In the genomic region with DNA sequence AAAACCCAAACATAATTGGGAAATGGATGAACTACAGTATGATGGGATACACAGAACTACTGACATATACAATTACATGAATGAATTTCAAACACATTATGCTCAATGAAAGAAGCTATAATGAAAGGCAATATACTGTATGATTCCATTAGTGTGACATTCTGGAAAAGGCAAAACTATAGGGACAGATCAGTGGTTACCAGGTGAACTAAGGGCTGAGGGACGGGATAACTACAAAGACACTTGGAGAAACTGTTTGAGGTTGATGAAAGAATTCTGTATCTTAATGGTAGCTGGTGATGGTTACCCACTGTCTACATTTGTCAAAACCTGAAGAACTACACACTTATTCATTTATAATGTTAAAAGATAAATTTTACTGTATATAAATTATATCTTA, we compare ENCODE assay signal across 15 cellular contexts. TPM values are rescaled to one million over a fixed set of nuclear protein-coding genes. Genes with fewer than 3 reads are reported as not detected.
DNase-seq lines count a peak whose midpoint lies in the region; ATAC-seq and TF ChIP-seq lines count a peak whose summit lies in the region.
"Had no signal": no experiment of that assay in that cellular context is flagged by ENCODE, and none has a peak within 500 bp of the region (broad histone marks: within the 10 kb centered on the region; RNA-seq: fewer than 3 reads in every experiment).

No MANE protein-coding gene starts in this region.

- intact Hi-C loops in activated naive CD4-positive, alpha-beta T cell treated with anti-CD3 and anti-CD28 coated beads for 36 hours (cut with micrococcal nuclease), result no loop called here
- intact Hi-C loops in OCI-LY7 (cut with micrococcal nuclease; ENCODE audit: unreplicated experiment), result no loop called here

- H3K4me1 ChIP-seq in OCI-LY7 (ENCODE audit: insufficient read depth, low read length, poor library complexity, severe bottlenecking) (peaks cover 10% of the 10 kb centered on the region), GM23338 (ENCODE audit: insufficient read depth) (no peaks in the 10 kb centered on the region)
- H3K4me1 ChIP-seq: uterus had no signal

- H3K4me3 ChIP-seq in OCI-LY7 (ENCODE audit: low read depth, low read length, poor library complexity, severe bottlenecking), result no peak overlapping the region
- H3K4me3 ChIP-seq in GM23338, result no peak overlapping the region
- H3K4me3 ChIP-seq: spleen, uterus had no signal

- H4K20me1 ChIP-seq in OCI-LY7 (ENCODE audit: insufficient read depth, low read length) (peaks cover 9% of the 10 kb centered on the region), GM23338 (replicated peaks; ENCODE audit: insufficient read depth) (peaks cover 13% of the 10 kb centered on the region; the same call in 1 of the 2 replicates)

- no peak overlapping the region for H3K27ac ChIP-seq in OCI-LY7 (ENCODE audit: low read depth, low read length, poor library complexity, severe bottlenecking)
- H3K27ac ChIP-seq in GM23338 (ENCODE audit: low read depth), result no peak overlapping the region
- H3K27ac ChIP-seq: spleen, uterus had no signal

- H3K4me2 ChIP-seq in OCI-LY7 (ENCODE audit: low read length) (0 out of 2 replicates have a peak overlapping the region, but pooled peaks have one; percentile 4), GM23338 (no peak overlapping the region)

- peaks cover 30% of the 10 kb centered on the region for H3K9me3 ChIP-seq in OCI-LY7 (ENCODE audit: low read length)
- H3K9me3 ChIP-seq: uterus had no signal

- H3K4me1 Mint-ChIP-seq in activated naive CD4-positive, alpha-beta T cell treated with anti-CD3 and anti-CD28 coated beads for 36 hours (ENCODE audit: low read depth), result peaks cover 45% of the 10 kb centered on the region
- H3K4me1 Mint-ChIP-seq in brain (peaks cover 43% of the 10 kb centered on the region), GM23338 (no peaks in the 10 kb centered on the region)
- peaks cover 33% of the 10 kb centered on the region for H3K4me1 Mint-ChIP-seq in stimulated activated effector memory CD8-positive, alpha-beta T cell treated with anti-CD3 and anti-CD28 coated beads, Interleukin-12 subunit alpha, Interleukin-12 subunit beta, amount 100 ng/mL, for 72 hours

- peaks cover 88% of the 10 kb centered on the region for H3K79me2 ChIP-seq in OCI-LY7 (ENCODE audit: insufficient read depth, low read depth, low read length)
- peaks cover 98% of the 10 kb centered on the region for H3K79me2 ChIP-seq in GM23338 (replicated peaks; ENCODE audit: insufficient read depth)

- no peaks in the 10 kb centered on the region for H3K27me3 Mint-ChIP-seq in activated naive CD4-positive, alpha-beta T cell treated with anti-CD3 and anti-CD28 coated beads for 36 hours (ENCODE audit: low read depth)
- H3K27me3 Mint-ChIP-seq in brain (no peaks in the 10 kb centered on the region), GM23338 (ENCODE audit: insufficient read depth, low read depth, poor library complexity) (no peaks in the 10 kb centered on the region)

- H2AFZ ChIP-seq in OCI-LY7 (ENCODE audit: low read length) (no peak overlapping the region), GM23338 (no peak overlapping the region)

- BruUV-seq in OCI-LY7 (replicated peaks; lab: Mats Ljungman, UMichigan), result no TSS peak

- H3F3A ChIP-seq in GM23338 (replicated peaks; ENCODE audit: low read depth), result no peaks in the 10 kb centered on the region

- H3K9me2 ChIP-seq in OCI-LY7 (ENCODE audit: insufficient read depth, low read length) (no peaks in the 10 kb centered on the region), GM23338 (ENCODE audit: insufficient read depth) (no peaks in the 10 kb centered on the region)

- TF ChIP-seq CTCF in OCI-LY7 (conservative IDR thresholded peaks at IDR 0.05; ENCODE audit: low read length) (no peak), brain (conservative IDR thresholded peaks at IDR 0.05) (no peak), GM23338 (conservative IDR thresholded peaks at IDR 0.05; ENCODE audit: low read depth in 2 of 2) (no peak)

- no peak overlapping the region for H3K27ac Mint-ChIP-seq in activated naive CD4-positive, alpha-beta T cell treated with anti-CD3 and anti-CD28 coated beads for 36 hours
- no peak overlapping the region for H3K27ac Mint-ChIP-seq in brain
- no peak overlapping the region for H3K27ac Mint-ChIP-seq in stimulated activated effector memory CD8-positive, alpha-beta T cell treated with anti-CD3 and anti-CD28 coated beads, Interleukin-12 subunit alpha, Interleukin-12 subunit beta, amount 100 ng/mL, for 72 hours
- no peak overlapping the region for H3K27ac Mint-ChIP-seq in GM23338

- H3K4me3 Mint-ChIP-seq in activated naive CD4-positive, alpha-beta T cell treated with anti-CD3 and anti-CD28 coated beads for 36 hours, result peak overlapping the region; percentile 43
- H3K4me3 Mint-ChIP-seq in brain, result peak overlapping the region in 3 of 5 experiments; percentile 24 to 65 (median 28)
- H3K4me3 Mint-ChIP-seq in stimulated activated effector memory CD8-positive, alpha-beta T cell treated with anti-CD3 and anti-CD28 coated beads, Interleukin-12 subunit alpha, Interleukin-12 subunit beta, amount 100 ng/mL, for 72 hours, result peak overlapping the region; percentile 31
- no peak overlapping the region for H3K4me3 Mint-ChIP-seq in GM23338

- no peaks in the 10 kb centered on the region for H3K27me3 ChIP-seq in GM23338 (ENCODE audit: insufficient read depth)
- H3K27me3 ChIP-seq: spleen, uterus had no signal

- CTCF ChIA-PET in activated naive CD4-positive, alpha-beta T cell treated with anti-CD3 and anti-CD28 coated beads for 36 hours (lab: Charles Lee), result interaction anchor here (1.3 kb wide), 1 partner anchor 91 kb away, joined by 6 read pairs; no protein-coding TSS in a partner anchor
- CTCF ChIA-PET in OCI-LY7 (lab: Charles Lee; ENCODE audit: unreplicated experiment), result no interaction called here

- peaks cover 29% of the 10 kb centered on the region for H3K36me3 Mint-ChIP-seq in activated naive CD4-positive, alpha-beta T cell treated with anti-CD3 and anti-CD28 coated beads for 36 hours (ENCODE audit: low read depth)
- H3K36me3 Mint-ChIP-seq in brain, result peaks cover 37% of the 10 kb centered on the region
- H3K36me3 Mint-ChIP-seq in stimulated activated effector memory CD8-positive, alpha-beta T cell treated with anti-CD3 and anti-CD28 coated beads, Interleukin-12 subunit alpha, Interleukin-12 subunit beta, amount 100 ng/mL, for 72 hours, result no peaks in the 10 kb centered on the region
- H3K36me3 Mint-ChIP-seq in GM23338 (ENCODE audit: low read depth), result peaks cover 30% of the 10 kb centered on the region

- H3K36me3 ChIP-seq in OCI-LY7 (ENCODE audit: insufficient read depth, low read length) (peaks cover 97% of the 10 kb centered on the region), GM23338 (ENCODE audit: insufficient read depth) (peaks cover 25% of the 10 kb centered on the region)
- H3K36me3 ChIP-seq: uterus had no signal

- POLR2A ChIA-PET in OCI-LY7 (lab: Charles Lee), result interaction anchor here (0.9 kb wide), 1 partner anchor 9 kb away, joined by 4 read pairs; no protein-coding TSS in a partner anchor

- ATAC-seq in stimulated activated effector memory CD8-positive, alpha-beta T cell treated with anti-CD3 and anti-CD28 coated beads, Interleukin-12 subunit alpha, Interleukin-12 subunit beta, amount 100 ng/mL, for 72 hours, result no peak
- ATAC-seq in GM23338 (no peak), GM18511 (IDR thresholded peaks at IDR 0.05; ENCODE audit: unreplicated experiment) (no peak)
- ATAC-seq: left colon had no signal

- DNase-seq in activated naive CD4-positive, alpha-beta T cell treated with anti-CD3 and anti-CD28 coated beads for 36 hours, result no peak
- no peak for DNase-seq in activated naive CD4-positive, alpha-beta T cell treated with Interleukin-2 at 50 U/mL for 16 hours
- DNase-seq in OCI-LY7 (ENCODE audit: low spot score) (no peak), GM23338 (ENCODE audit: low spot score) (no peak), epidermal melanocyte (ENCODE audit: insufficient read length, low spot score) (no peak)
- DNase-seq in stimulated activated effector memory CD8-positive, alpha-beta T cell treated with anti-CD3 and anti-CD28 coated beads, Interleukin-12 subunit alpha, Interleukin-12 subunit beta, amount 100 ng/mL, for 72 hours (ENCODE audit: low spot score in 2 of 2), result no peak
- DNase-seq: effector CD4-positive, alpha-beta T cell; left colon; NCI-H2171; NCI-H774; spleen; SW 1271; uterus had no signal

- no peaks in the 10 kb centered on the region for H3K9me3 Mint-ChIP-seq in activated naive CD4-positive, alpha-beta T cell treated with anti-CD3 and anti-CD28 coated beads for 36 hours
- H3K9me3 Mint-ChIP-seq in brain (peaks cover 0 to 18% (median 15%) of the 10 kb centered on the region in 5 experiments), GM23338 (no peaks in the 10 kb centered on the region)
- H3K9me3 Mint-ChIP-seq in stimulated activated effector memory CD8-positive, alpha-beta T cell treated with anti-CD3 and anti-CD28 coated beads, Interleukin-12 subunit alpha, Interleukin-12 subunit beta, amount 100 ng/mL, for 72 hours, result no peaks in the 10 kb centered on the region

TF ChIP-seq in GM23338, 12 proteins besides CTCF, POLR2A, EP300 and RAD21 (continues in another document):
- TF ChIP-seq JUNB (IDR thresholded peaks at IDR 0.05; ENCODE audit: unreplicated experiment) (no peak), POLR2AphosphoS5 (IDR thresholded peaks at IDR 0.05; ENCODE audit: low read depth) (no peak), NANOG (IDR thresholded peaks at IDR 0.05; ENCODE audit: borderline replicate concordance) (no peak), EZH2phosphoT487 (IDR thresholded peaks at IDR 0.05; ENCODE audit: unreplicated experiment) (no peak), ZNF114 (CRISPR knock-in tag; IDR thresholded peaks at IDR 0.05) (no peak)

RNA-seq across cellular contexts. Expression of a gene that starts 7.7 kb away (rescaled TPM):
- 10 to 100 TPM; 56.9 to 62.6 TPM for total RNA-seq in activated naive CD4-positive, alpha-beta T cell treated with anti-CD3 and anti-CD28 coated beads for 36 hours
- total RNA-seq in OCI-LY7 (2014; rRNA removed; shearing (Covaris generic)), result 31.1 and 45.8 TPM in 2 replicates
- total RNA-seq in OCI-LY7 (2022), result 66.8 and 75.9 TPM in 2 replicates
- polyA plus RNA-seq in brain (ENCODE audit: insufficient read depth, low read depth, low replicate concordance) (2.5 TPM), GM23338 (2016; fragmentation: Nextera tagmentation; extraction: Ambion mirVana) (31.1 and 46.2 TPM in 2 replicates)
- 30.3 and 45.9 TPM in 2 replicates for total RNA-seq in GM23338 (2014; rRNA removed; shearing (Covaris generic))

RNA-seq across cellular contexts. Expression of a gene that starts 8.2 kb away (rescaled TPM):
- total RNA-seq in activated naive CD4-positive, alpha-beta T cell treated with anti-CD3 and anti-CD28 coated beads for 36 hours, result 1 to 10 TPM; 8.3 to 9.4 TPM
- 3.6 and 8.2 TPM in 2 replicates for total RNA-seq in OCI-LY7 (2014; rRNA removed; shearing (Covaris generic))
- 9.3 and 10.2 TPM in 2 replicates for total RNA-seq in OCI-LY7 (2022)
- polyA plus RNA-seq in brain (ENCODE audit: insufficient read depth, low read depth, low replicate concordance), result 4.1 TPM
- 4.7 and 6.3 TPM in 2 replicates for total RNA-seq in GM23338 (2014; rRNA removed; shearing (Covaris generic))
- 10.8 and 16.5 TPM in 2 replicates for polyA plus RNA-seq in GM23338 (2016; fragmentation: Nextera tagmentation; extraction: Ambion mirVana)

RNA-seq across cellular contexts. Expression of a gene that starts 30.0 kb away (rescaled TPM):
- 10 to 100 TPM; 10.9 to 11.1 TPM for total RNA-seq in activated naive CD4-positive, alpha-beta T cell treated with anti-CD3 and anti-CD28 coated beads for 36 hours
- total RNA-seq in OCI-LY7 (2014; rRNA removed; shearing (Covaris generic)), result 38.3 and 44.1 TPM in 2 replicates
- 40.4 and 47.5 TPM in 2 replicates for total RNA-seq in OCI-LY7 (2022)
- polyA plus RNA-seq in brain (ENCODE audit: insufficient read depth, low read depth, low replicate concordance) (15.9 TPM), GM23338 (2016; fragmentation: Nextera tagmentation; extraction: Ambion mirVana) (6.5 and 7.9 TPM in 2 replicates)
- 14.1 and 21.0 TPM in 2 replicates for total RNA-seq in GM23338 (2014; rRNA removed; shearing (Covaris generic))
